Comparison of ENCODE assay signal across 10 cellular contexts in the genomic region with DNA sequence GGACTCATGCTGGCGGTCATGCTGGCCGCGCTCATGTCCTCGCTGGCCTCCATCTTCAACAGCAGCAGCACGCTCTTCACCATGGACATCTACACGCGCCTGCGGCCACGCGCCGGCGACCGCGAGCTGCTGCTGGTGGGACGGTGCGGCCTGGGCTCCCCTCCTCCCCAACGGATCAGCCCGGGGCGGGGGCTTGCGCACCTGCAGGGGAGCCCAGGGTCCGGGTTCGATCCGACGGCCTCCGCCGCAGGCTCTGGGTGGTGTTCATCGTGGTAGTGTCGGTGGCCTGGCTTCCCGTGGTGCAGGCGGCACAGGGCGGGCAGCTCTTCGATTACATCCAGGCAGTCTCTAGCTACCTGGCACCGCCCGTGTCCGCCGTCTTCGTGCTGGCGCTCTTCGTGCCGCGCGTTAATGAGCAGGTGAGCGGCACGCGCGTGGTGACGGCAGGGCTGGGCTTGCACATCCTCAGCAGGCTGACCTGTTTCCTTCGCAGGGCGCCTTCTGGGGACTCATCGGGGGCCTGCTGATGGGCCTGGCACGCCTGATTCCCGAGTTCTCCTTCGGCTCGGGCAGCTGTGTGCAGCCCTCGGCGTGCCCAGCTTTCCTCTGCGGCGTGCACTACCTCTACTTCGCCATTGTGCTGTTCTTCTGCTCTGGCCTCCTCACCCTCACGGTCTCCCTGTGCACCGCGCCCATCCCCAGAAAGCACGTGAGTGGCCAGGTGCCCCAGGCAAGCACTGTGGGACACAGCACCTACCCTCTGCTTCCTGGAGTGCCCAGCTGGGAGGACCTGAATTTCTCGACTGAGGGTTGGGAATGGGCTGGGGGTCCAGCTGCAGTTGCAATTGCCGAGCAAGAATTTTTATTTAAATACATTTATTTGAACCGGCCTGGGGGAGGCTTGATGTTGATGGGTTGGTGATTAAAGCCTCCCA. TPM values are rescaled to one million over a fixed set of nuclear protein-coding genes. Genes with fewer than 3 reads are reported as not detected.
DNase-seq lines count a peak whose midpoint lies in the region; ATAC-seq and TF ChIP-seq lines count a peak whose summit lies in the region.
"Had no signal": no experiment of that assay in that cellular context is flagged by ENCODE, and none has a peak within 500 bp of the region (broad histone marks: within the 10 kb centered on the region; RNA-seq: fewer than 3 reads in every experiment).

No MANE protein-coding gene starts in this region.

- H3K18ac ChIP-seq in neuronal stem cell (ENCODE audit: low read length): peak overlapping the region; percentile 83

- H3K4me1 ChIP-seq in MM.1S (ENCODE audit: low read length) (no peaks in the 10 kb centered on the region), esophagus (ENCODE audit: control insufficient read depth in 2 of 2, insufficient read depth in 2 of 2, low read length in 1 of 2) (peaks cover 12 to 17% of the 10 kb centered on the region in 2 donors), neuronal stem cell (ENCODE audit: control insufficient read depth in 2 of 2, insufficient read depth in 1 of 2, low read depth in 1 of 2, low read length in 2 of 2) (peaks cover 4 to 11% of the 10 kb centered on the region in 2 donors)

- H4K8ac ChIP-seq in neuronal stem cell (ENCODE audit: low read depth, low read length): peak overlapping the region; percentile 83

- no peak overlapping the region for H3K9ac ChIP-seq in MM.1S (ENCODE audit: low read length)
- H3K9ac ChIP-seq in neuronal stem cell (ENCODE audit: low read depth, low read length, poor library complexity): peak overlapping the region; percentile 88

- peaks cover 34 to 38% of the 10 kb centered on the region in 2 donors for H3K36me3 Mint-ChIP-seq in CD14-positive monocyte

- peak overlapping the region; percentile 80; the same call in 1 of the 2 replicates for H3K4me2 ChIP-seq in MM.1S (ENCODE audit: low read depth, low read length)
- peak overlapping the region; percentile 84 for H3K4me2 ChIP-seq in neuronal stem cell (ENCODE audit: insufficient read depth, low read length, poor library complexity, severe bottlenecking)

- H3K79me2 ChIP-seq in MM.1S (ENCODE audit: low read length): no peaks in the 10 kb centered on the region

- H3K4me3 ChIP-seq in MM.1S (ENCODE audit: low read length): no peak overlapping the region
- peak overlapping the region; percentile 12 to 58 for H3K4me3 ChIP-seq in esophagus (ENCODE audit: low read depth in 1 of 2, low read length in 2 of 2)
- peak overlapping the region in 1 of 2 donors; percentile 55 for H3K4me3 ChIP-seq in neuronal stem cell (ENCODE audit: low read length in 2 of 2)

- peaks cover 3% of the 10 kb centered on the region for H3K79me1 ChIP-seq in neuronal stem cell (ENCODE audit: low read depth, low read length)

- no peaks in the 10 kb centered on the region for H3K9me2 ChIP-seq in MM.1S (replicated peaks; ENCODE audit: insufficient read depth, low read length)

- H2AFZ ChIP-seq in MM.1S (ENCODE audit: low read length) (no peak overlapping the region), neuronal stem cell (ENCODE audit: low read length) (no peak overlapping the region)

- peak overlapping the region; percentile 99 for H3K23ac ChIP-seq in neuronal stem cell (ENCODE audit: low read depth, low read length, poor library complexity)

- H3K4me1 Mint-ChIP-seq in CD14-positive monocyte: peaks cover 16% of the 10 kb centered on the region

- peak overlapping the region; percentile 27 to 30 for H3K4me3 Mint-ChIP-seq in CD14-positive monocyte

- peak overlapping the region; percentile 20 for H3K4ac ChIP-seq in neuronal stem cell (ENCODE audit: low read length)

- peak overlapping the region; percentile 100 for H3K14ac ChIP-seq in neuronal stem cell (ENCODE audit: low read length)

- H4K20me1 ChIP-seq in MM.1S (ENCODE audit: insufficient read depth, low read length): no peaks in the 10 kb centered on the region

- WGBS in esophagus, 2 donors: 44 to 54% methylated on average over 62 to 66 of the region's 66 CpGs
- WGBS in neuronal stem cell (ENCODE audit: extremely low coverage in 2 of 2, insufficient read length in 2 of 2, insufficient replicate concordance in 1 of 2), 2 donors: no CpG with 5 or more reads among the region's 66 CpGs

- no peak overlapping the region for H4K91ac ChIP-seq in neuronal stem cell (ENCODE audit: low read depth, low read length, poor library complexity)

- no peaks in the 10 kb centered on the region for H3K9me3 ChIP-seq in MM.1S (replicated peaks; ENCODE audit: insufficient read depth, low read length)
- H3K9me3 ChIP-seq in esophagus (ENCODE audit: control insufficient read depth in 2 of 2, insufficient read depth in 1 of 2, low read depth in 1 of 2, low read length in 1 of 2): no peaks in the 10 kb centered on the region
- no peaks in the 10 kb centered on the region for H3K9me3 ChIP-seq in neuronal stem cell (replicated peaks in 1 of 2; ENCODE audit: control insufficient read depth in 2 of 2, insufficient read depth in 1 of 2, low read depth in 1 of 2, low read length in 2 of 2)
- H3K9me3 ChIP-seq: uterus had no signal

- no peaks in the 10 kb centered on the region for H3F3A ChIP-seq in MM.1S (ENCODE audit: insufficient read depth, low read length)

- peak overlapping the region; percentile 94 for H2AK5ac ChIP-seq in neuronal stem cell (ENCODE audit: low read depth, low read length)

- no peak for ATAC-seq in GM18907 (IDR thresholded peaks at IDR 0.05; ENCODE audit: unreplicated experiment)

- no peak overlapping the region for H2BK15ac ChIP-seq in neuronal stem cell (ENCODE audit: low read length)

- no peak overlapping the region for H2BK12ac ChIP-seq in neuronal stem cell (ENCODE audit: low read length)

- DNase-seq in CD14-positive monocyte (ENCODE audit: low spot score) (no peak), MM.1S (no peak), neuronal stem cell (ENCODE audit: low spot score) (no peak), H4 (ENCODE audit: low spot score) (no peak), inferior parietal cortex (ENCODE audit: extremely low spot score) (no peak), NCI-H82 treated with DMSO at 0.1 percent for 48 hours (lab: John Stamatoyannopoulos, UW; ENCODE audit: unreplicated experiment) (no peak)
- DNase-seq: uterus had no signal

- H3K9me3 Mint-ChIP-seq in CD14-positive monocyte: peaks cover 0 to 2% (median 0%) of the 10 kb centered on the region in 7 donors
- H3K9me3 Mint-ChIP-seq: IgD-negative memory B cell had no signal

- H3K27me3 ChIP-seq in MM.1S (replicated peaks; ENCODE audit: insufficient read depth, low read length): 0 out of 2 replicates have a peak, but pooled peaks cover 6% of the 10 kb centered on the region
- no peaks in the 10 kb centered on the region for H3K27me3 ChIP-seq in esophagus (ENCODE audit: control insufficient read depth in 1 of 2, insufficient read depth in 2 of 2, low read length in 2 of 2)
- peaks cover 15 to 49% (median 19%) of the 10 kb centered on the region in 3 experiments for H3K27me3 ChIP-seq in neuronal stem cell (ENCODE audit: control insufficient read depth in 3 of 3, insufficient read depth in 3 of 3, low read depth in 1 of 3, low read length in 3 of 3)
- H3K27me3 ChIP-seq: uterus had no signal

- intact Hi-C loops in CD14-positive monocyte (cut with micrococcal nuclease): no loop called here

- H3K27ac ChIP-seq in MM.1S (ENCODE audit: low read length) (no peak overlapping the region), esophagus (ENCODE audit: low read depth in 2 of 2, low read length in 1 of 2) (no peak overlapping the region), neuronal stem cell (replicated peaks; ENCODE audit: low read length) (no peak overlapping the region)
- H3K27ac ChIP-seq: uterus had no signal

- H3K27ac Mint-ChIP-seq in CD14-positive monocyte: no peak overlapping the region

- H3K27me3 Mint-ChIP-seq in CD14-positive monocyte (ENCODE audit: low read depth in 3 of 3): peaks cover 2 to 35% (median 32%) of the 10 kb centered on the region in 3 donors

- H2BK5ac ChIP-seq in neuronal stem cell (ENCODE audit: low read length): peak overlapping the region; percentile 62

- H3K36me3 ChIP-seq in MM.1S (replicated peaks; ENCODE audit: insufficient read depth, low read length) (no peaks in the 10 kb centered on the region), esophagus (ENCODE audit: control insufficient read depth in 2 of 2, insufficient read depth in 2 of 2, low read length in 1 of 2) (peaks cover 10 to 23% of the 10 kb centered on the region in 2 donors), neuronal stem cell (replicated peaks in 1 of 2; ENCODE audit: control insufficient read depth in 2 of 2, insufficient read depth in 2 of 2, low read length in 2 of 2) (peaks cover 13 to 51% of the 10 kb centered on the region in 2 donors)
- H3K36me3 ChIP-seq: uterus had no signal

- TF ChIP-seq CTCF in CD14-positive monocyte (IDR thresholded peaks at IDR 0.05) (no peak), MM.1S (IDR thresholded peaks at IDR 0.05; ENCODE audit: low read length) (no peak)

- H2BK120ac ChIP-seq in neuronal stem cell (ENCODE audit: low read depth, low read length): peak overlapping the region; percentile 96

RNA-seq across cellular contexts. Expression of gene SLC5A2, which starts 6.0 kb away (rescaled TPM):
- polyA plus RNA-seq in CD14-positive monocyte (not detected), esophagus (1 to 10 TPM in 1 of 2 donors, under 1 TPM in 1; 0.73 to 1.3 TPM)
- not detected for polyA plus RNA-seq in neuronal stem cell (2013, experiment 1 of 2)
- polyA plus RNA-seq in neuronal stem cell (2013, experiment 2 of 2): not detected
- not detected in 2 replicates for total RNA-seq in H4 (2014; rRNA removed; shearing (Covaris generic))

RNA-seq across cellular contexts. Expression of gene TGFB1I1, which starts 16.9 kb away (rescaled TPM):
- polyA plus RNA-seq in CD14-positive monocyte: under 1 TPM in 1 of 2 donors, not detected in 1; 0.16 TPM
- polyA plus RNA-seq in esophagus: 10 to 100 TPM; 13.5 to 28.2 TPM
- polyA plus RNA-seq in neuronal stem cell (2013, experiment 1 of 2): 0.07 TPM
- 0.21 TPM for polyA plus RNA-seq in neuronal stem cell (2013, experiment 2 of 2)
- 12.8 and 18.9 TPM in 2 replicates for total RNA-seq in H4 (2014; rRNA removed; shearing (Covaris generic))

RNA-seq across cellular contexts. Expression of gene RUSF1, which starts 19.3 kb away (rescaled TPM):
- 10 to 100 TPM; 10.3 to 11.8 TPM for polyA plus RNA-seq in CD14-positive monocyte
- polyA plus RNA-seq in esophagus: 10 to 100 TPM; 31.6 to 52.1 TPM
- polyA plus RNA-seq in neuronal stem cell (2013, experiment 1 of 2): 35.6 TPM
- polyA plus RNA-seq in neuronal stem cell (2013, experiment 2 of 2): 36.0 TPM
- 34.2 and 36.4 TPM in 2 replicates for total RNA-seq in H4 (2014; rRNA removed; shearing (Covaris generic))

RNA-seq across cellular contexts. Expression of gene ARMC5, which starts 29.6 kb away (rescaled TPM):
- polyA plus RNA-seq in CD14-positive monocyte (1 to 10 TPM; 2.9 to 4.2 TPM), esophagus (10 to 100 TPM; 10.3 to 15.1 TPM)
- polyA plus RNA-seq in neuronal stem cell (2013, experiment 1 of 2): 6.0 TPM
- polyA plus RNA-seq in neuronal stem cell (2013, experiment 2 of 2): 5.6 TPM
- 5.2 and 5.5 TPM in 2 replicates for total RNA-seq in H4 (2014; rRNA removed; shearing (Covaris generic))

RNA-seq across cellular contexts. Expression of gene AHSP, which starts 38.8 kb away (rescaled TPM):
- under 1 TPM in 1 of 2 donors, not detected in 1; 0.84 TPM for polyA plus RNA-seq in CD14-positive monocyte
- polyA plus RNA-seq in esophagus: not detected
- polyA plus RNA-seq in neuronal stem cell (2013, experiment 1 of 2): not detected
- polyA plus RNA-seq in neuronal stem cell (2013, experiment 2 of 2): 0.22 TPM
- total RNA-seq in H4 (2014; rRNA removed; shearing (Covaris generic)): not detected in 2 replicates
- polyA plus RNA-seq: IgD-negative memory B cell had no signal

Comparison
In these comparisons a context has a peak if more than half of its experiments do, and no peak if none do; other contexts are left out.
1. RNA of gene TGFB1I1, which starts 16.9 kb away (polyA plus RNA-seq): 13.5 to 28.2 TPM in esophagus; 0.16 TPM in CD14-positive monocyte; every median in the first group is over 10 times any median in the second.